In the genomic region with DNA sequence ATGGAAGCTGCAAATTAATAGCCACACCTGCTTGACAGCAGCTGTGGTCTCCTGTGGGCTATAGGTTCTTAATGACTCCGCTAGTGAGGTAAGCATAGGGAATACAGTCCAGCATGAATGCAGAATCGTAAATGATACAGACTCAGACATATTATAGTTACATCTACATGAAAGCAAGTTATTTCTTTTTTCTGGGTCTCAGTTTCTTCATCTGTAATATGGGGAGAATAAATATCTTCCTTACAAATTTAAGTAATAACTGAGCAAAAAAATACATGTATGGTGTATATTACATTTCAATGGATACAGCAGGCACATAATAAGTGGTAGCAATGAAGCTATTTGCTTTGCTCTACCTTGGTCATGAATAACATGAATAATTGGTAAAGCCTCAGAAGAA, we compare ENCODE assay signal across 21 cellular contexts.
A peak's percentile ranks its signal among the peaks of the same experiment; 100 is the strongest.
DNase-seq lines count a peak whose midpoint lies in the region; ATAC-seq, FAIRE-seq and TF ChIP-seq lines count a peak whose summit lies in the region.
"Had no signal": no experiment of that assay in that cellular context is flagged by ENCODE, and none has a peak within 500 bp of the region (broad histone marks: within the 10 kb centered on the region; RNA-seq: fewer than 3 reads in every experiment).

No MANE protein-coding gene starts in this region.

- H3K27ac ChIP-seq in K562 (ENCODE audit: extremely low read depth, low read depth, low read length) = no peak overlapping the region
- H3K27ac ChIP-seq: 22Rv1; BLaER1 treated with 17β-estradiol and CSF1 and Interleukin-3, amounts not matched to agents 10 nM and 100 nM; GM23248 had no signal

- H3K9ac ChIP-seq in K562 (ENCODE audit: insufficient read depth in 1 of 2, low read depth in 2 of 2, low read length in 2 of 2) = no peak overlapping the region
- H3K9ac ChIP-seq: BLaER1 treated with 17β-estradiol and CSF1 and Interleukin-3, amounts not matched to agents 10 nM and 100 nM; GM23248 had no signal

- no peaks in the 10 kb centered on the region for H3K4me1 ChIP-seq in K562 (replicated peaks in 1 of 2; ENCODE audit: control insufficient read depth in 2 of 2, insufficient read depth in 2 of 2, low read length in 2 of 2)
- H3K4me1 ChIP-seq: BE2C; BLaER1 treated with 17β-estradiol and CSF1 and Interleukin-3, amounts not matched to agents 10 nM and 100 nM had no signal

- CTCF ChIA-PET in K562 (lab: Yijun Ruan, JAX; ENCODE audit: low intra/inter-chr PET ratio) = interaction anchor here (0.6 to 2.0 kb wide), 2 partner anchors 374 to 449 kb away, joined by 4 to 10 read pairs; no protein-coding TSS in a partner anchor

- H3K27me3 ChIP-seq in K562 (ENCODE audit: control insufficient read depth in 2 of 2, insufficient read depth in 2 of 2, low read length in 2 of 2) = peaks cover 0 to 4% of the 10 kb centered on the region in 2 experiments; a peak in 1 of 5 replicates
- H3K27me3 ChIP-seq: BE2C; BLaER1 treated with 17β-estradiol and CSF1 and Interleukin-3, amounts not matched to agents 10 nM and 100 nM had no signal

- no peaks in the 10 kb centered on the region for H3K9me1 ChIP-seq in K562 (ENCODE audit: control insufficient read depth, insufficient read depth, low read length)

- POLR2A ChIA-PET in K562 (lab: Yijun Ruan, JAX) = no interaction called here

- no peaks in the 10 kb centered on the region for H3K36me3 ChIP-seq in K562 (ENCODE audit: control insufficient read depth, insufficient read depth, low read length)
- H3K36me3 ChIP-seq: BE2C; BLaER1 treated with 17β-estradiol and CSF1 and Interleukin-3, amounts not matched to agents 10 nM and 100 nM had no signal

- peak; percentile 37 for DNase-seq in NCI-H146 (lab: John Stamatoyannopoulos, UW)
- no peak for DNase-seq in NCI-H146 treated with DMSO at 0.1 percent for 48 hours (lab: John Stamatoyannopoulos, UW; ENCODE audit: unreplicated experiment)
- peak; percentile 47 for DNase-seq in NCI-H69 (lab: John Stamatoyannopoulos, UW)
- no peak for DNase-seq in K562 (ENCODE audit: extremely low read depth in 1 of 4, low spot score in 3 of 4)
- no peak for DNase-seq in activated effector memory CD4-positive, alpha-beta T cell treated with anti-CD3 and anti-CD28 coated beads, Interleukin-2, amount 50 U/mL, for 16 hours
- DNase-seq in islet precursor cell = no peak
- DNase-seq: AML-193; CD4-positive, alpha-beta T cell; CD8-positive, alpha-beta memory T cell; DMS 273 treated with DMSO at 0.1 percent for 48 hours; DMS79; GDM1 had no signal

- TF ChIP-seq RAD21 in K562 (CRISPR knock-in tag; conservative IDR thresholded peaks at IDR 0.05 in 1 of 2, IDR thresholded peaks at IDR 0.05 in 1 of 2) = no peak

- H4K20me1 ChIP-seq in K562 (replicated peaks; ENCODE audit: control insufficient read depth, insufficient read depth, low read length) = no peaks in the 10 kb centered on the region
- H4K20me1 ChIP-seq: BLaER1 treated with 17β-estradiol and CSF1 and Interleukin-3, amounts not matched to agents 10 nM and 100 nM had no signal

- TF ChIP-seq CTCF in K562 (IDR thresholded peaks at IDR 0.05 in 2 of 3, conservative IDR thresholded peaks at IDR 0.05 in 1 of 3; ENCODE audit: insufficient read depth in 2 of 3, low read depth in 1 of 3, low read length in 3 of 3) = no peak

- FAIRE-seq in K562 (lab: Jason Lieb, UNC) = no peak
- FAIRE-seq: A204.1, D721Med, GM12878, GM19239, H1 had no signal

- no peak for TF ChIP-seq POLR2A in K562 (conservative IDR thresholded peaks at IDR 0.05)

- WGBS in K562 (ENCODE audit: insufficient coverage, low coverage, missing lambda C conversion rate) = 31% methylated on average over 2 of the region's 2 CpGs

- no peak overlapping the region for H3K4me2 ChIP-seq in K562 (ENCODE audit: insufficient read depth, low read length)
- H3K4me2 ChIP-seq: BLaER1 treated with 17β-estradiol and CSF1 and Interleukin-3, amounts not matched to agents 10 nM and 100 nM had no signal

- BruUV-seq in K562 (replicated peaks; lab: Mats Ljungman, UMichigan) = no TSS peak

- no peak for TF ChIP-seq EP300 in K562 (IDR thresholded peaks at IDR 0.05; ENCODE audit: low read length)

- no peak overlapping the region for H3K4me3 ChIP-seq in K562
- H3K4me3 ChIP-seq: BLaER1 treated with 17β-estradiol and CSF1 and Interleukin-3, amounts not matched to agents 10 nM and 100 nM; GM12878; GM23248 had no signal

- H3K79me2 ChIP-seq in K562 (ENCODE audit: control insufficient read depth, insufficient read depth, low read length) = no peaks in the 10 kb centered on the region

- intact Hi-C loops in K562 (cut with micrococcal nuclease) = loop anchor here (1.0 to 5.0 kb wide), 2 partner anchors 48 to 374 kb away; no protein-coding TSS in a partner anchor

- in situ Hi-C loops in K562 (cut with MboI) = no loop called here

- no peak for ATAC-seq in K562

- H2AFZ ChIP-seq in K562 (ENCODE audit: low read depth, low read length) = no peak overlapping the region
- H2AFZ ChIP-seq: GM23248 had no signal

- H3K9me3 ChIP-seq in K562 (replicated peaks; ENCODE audit: control insufficient read depth, insufficient read depth, low read depth, low read length) = no peaks in the 10 kb centered on the region
- H3K9me3 ChIP-seq: BE2C had no signal

TF ChIP-seq in K562, 482 proteins besides CTCF, POLR2A, EP300 and RAD21:
- TF ChIP-seq RBM25 (IDR thresholded peaks at IDR 0.05; ENCODE audit: low read depth, low read length, severe bottlenecking) (peak; percentile 91), HNRNPUL1 (IDR thresholded peaks at IDR 0.05; ENCODE audit: low read length) (no peak)

Comparison
In these comparisons a context has a peak if more than half of its experiments do, and no peak if none do; other contexts are left out.
1. DNase-seq: peak in NCI-H146 (single experiment) and NCI-H69 (single experiment); none in NCI-H146 treated with DMSO at 0.1 percent for 48 hours (single experiment), K562 (0 of 4), activated effector memory CD4-positive, alpha-beta T cell treated with anti-CD3 and anti-CD28 coated beads, Interleukin-2, amount 50 U/mL, for 16 hours (single experiment) and islet precursor cell (single experiment).